ENCODE assay signal across 8 cellular contexts in genomic region chr17:47099451-47099986, GRCh38.
A peak's percentile ranks its signal among the peaks of the same experiment; 100 is the strongest.
DNase-seq lines count a peak whose midpoint lies in the region; ATAC-seq and TF ChIP-seq lines count a peak whose summit lies in the region.

No MANE protein-coding gene starts in this region.

- no peaks in the 10 kb centered on the region for H3K9me3 Mint-ChIP-seq in activated B cell treated with CpG ODN at 0.5 μM for 24 hours

- peak overlapping the region; percentile 99 for H3K4me3 ChIP-seq in right atrium auricular region
- peak overlapping the region; percentile 75 to 98 (median 90) for H3K4me3 ChIP-seq in spleen

- TF ChIP-seq POLR2A in spleen (IDR thresholded peaks at IDR 0.05), result no peak
- no peak for TF ChIP-seq POLR2A in GM18505 (IDR thresholded peaks at IDR 0.05; ENCODE audit: borderline replicate concordance, extremely low read depth, insufficient read depth, insufficient read length)

- peak; percentile 19 for DNase-seq in activated B cell treated with CpG ODN at 0.5 μM for 24 hours
- DNase-seq in right atrium auricular region (ENCODE audit: low spot score), result no peak
- DNase-seq in spleen, result no peak
- no peak for DNase-seq in stimulated activated naive CD4-positive, alpha-beta T cell treated with Interleukin-2 at 50 U/mL for 16 hours (lab: John Stamatoyannopoulos, UW)
- DNase-seq in ureter (ENCODE audit: low spot score), result no peak

- H3K36me3 Mint-ChIP-seq in activated B cell treated with CpG ODN at 0.5 μM for 24 hours (ENCODE audit: low read depth), result peaks cover 7% of the 10 kb centered on the region

- peak overlapping the region; percentile 98 for H3K4me3 Mint-ChIP-seq in activated B cell treated with CpG ODN at 0.5 μM for 24 hours

- intact Hi-C loops in activated B cell treated with CpG ODN at 0.5 μM for 24 hours (cut with micrococcal nuclease), result loop anchor here (2.0 kb wide), 1 partner anchor 33 kb away; no protein-coding TSS in a partner anchor
- intact Hi-C loops in spleen (cut with DNase I; ENCODE audit: low total_unique reads), result no loop called here

- H3K27ac ChIP-seq in right atrium auricular region (peak overlapping the region; percentile 75 to 88), spleen (peak overlapping the region; percentile 77 to 92 (median 87))

- H3K4me1 ChIP-seq in right atrium auricular region (peaks cover 0 to 21% of the 10 kb centered on the region in 2 donors), spleen (peaks cover 7 to 58% (median 35%) of the 10 kb centered on the region in 6 donors)

- H3K4me1 Mint-ChIP-seq in activated B cell treated with CpG ODN at 0.5 μM for 24 hours, result peaks cover 42% of the 10 kb centered on the region

- ATAC-seq in GM18498 (IDR thresholded peaks at IDR 0.05; ENCODE audit: unreplicated experiment) (peak; percentile 30), HG02884 (IDR thresholded peaks at IDR 0.05; ENCODE audit: unreplicated experiment) (peak; percentile 15), activated B cell treated with CpG ODN at 0.5 μM for 24 hours (ENCODE audit: low read depth) (peak; percentile 15), GM18505 (IDR thresholded peaks at IDR 0.05; ENCODE audit: unreplicated experiment) (no peak)

- H3K27ac Mint-ChIP-seq in activated B cell treated with CpG ODN at 0.5 μM for 24 hours, result peak overlapping the region; percentile 83

- H3K27me3 ChIP-seq in right atrium auricular region (no peaks in the 10 kb centered on the region), spleen (replicated peaks in 1 of 7) (no peaks in the 10 kb centered on the region)

- POLR2A ChIA-PET in activated B cell treated with CpG ODN at 0.5 μM for 24 hours (lab: Charles Lee), result interaction anchor here (0.7 to 1.0 kb wide), 2 partner anchors 32 to 179 kb away, joined by 3 to 4 read pairs; no protein-coding TSS in a partner anchor

- 5 to 8% (median 6%) methylated on average over 22 of the region's 22 CpGs for WGBS in spleen, 5 donors

- CTCF ChIA-PET in activated B cell treated with CpG ODN at 0.5 μM for 24 hours (lab: Charles Lee), result no interaction called here

- H3K36me3 ChIP-seq in right atrium auricular region (no peaks in the 10 kb centered on the region), spleen (no peaks in the 10 kb centered on the region)

- TF ChIP-seq CTCF in activated B cell treated with CpG ODN at 0.5 μM for 24 hours (IDR thresholded peaks at IDR 0.05) (no peak), right atrium auricular region (IDR thresholded peaks at IDR 0.05) (no peak), spleen (IDR thresholded peaks at IDR 0.05 in 8 of 11, conservative IDR thresholded peaks at IDR 0.05 in 3 of 11) (no peak)

- H3K27me3 Mint-ChIP-seq in activated B cell treated with CpG ODN at 0.5 μM for 24 hours, result no peaks in the 10 kb centered on the region

- H3K9me3 ChIP-seq in right atrium auricular region, result no peaks in the 10 kb centered on the region
- H3K9me3 ChIP-seq in spleen, result no peaks in the 10 kb centered on the region
